ENCODE assay signal across 20 cellular contexts in genomic region chr1:92900539-92900938, GRCh38.
DNase-seq lines count a peak whose midpoint lies in the region; ATAC-seq, FAIRE-seq and TF ChIP-seq lines count a peak whose summit lies in the region.
"Had no signal": no experiment of that assay in that cellular context is flagged by ENCODE, and none has a peak within 500 bp of the region (broad histone marks: within the 10 kb centered on the region; RNA-seq: fewer than 3 reads in every experiment).

No MANE protein-coding gene starts in this region.

- DNase-seq in activated T-cell treated with anti-CD3 and anti-CD28 coated beads, Interleukin-2, amount 50 U/mL, for 72 hours = no peak
- DNase-seq in activated T-cell treated with anti-CD3 and anti-CD28 coated beads, Interleukin-2, amount 50 U/mL, for 1 hour = no peak
- no peak for DNase-seq in GM19239 (ENCODE audit: insufficient read length, low spot score)
- no peak for DNase-seq in WTC11 (ENCODE audit: low spot score)
- no peak for DNase-seq in omental fat pad (ENCODE audit: low spot score)
- DNase-seq in HuH-7.5 (ENCODE audit: low spot score) = no peak
- no peak for DNase-seq in small intestine
- DNase-seq: 8988T; CD8-positive, alpha-beta memory T cell; COR-L47; DMS 273 treated with DMSO at 0.1 percent for 48 hours; GM23248; HFFc6 had no signal

- H3K36me3 Mint-ChIP-seq in activated T-cell treated with anti-CD3 and anti-CD28 coated beads, Interleukin-2, amount 50 U/mL, for 72 hours (ENCODE audit: insufficient read depth in 2 of 2) = peaks cover 10 to 12% of the 10 kb centered on the region in 2 donors
- H3K36me3 Mint-ChIP-seq in WTC11 = peaks cover 4% of the 10 kb centered on the region

- peaks cover 2% of the 10 kb centered on the region in 2 donors for H3K4me1 ChIP-seq in small intestine (ENCODE audit: control insufficient read depth in 2 of 2, insufficient read depth in 1 of 2, low read depth in 1 of 2, low read length in 1 of 2)
- H3K4me1 ChIP-seq: BLaER1 had no signal

- H3K4me3 Mint-ChIP-seq in activated T-cell treated with anti-CD3 and anti-CD28 coated beads, Interleukin-2, amount 50 U/mL, for 72 hours = no peak overlapping the region
- H3K4me3 Mint-ChIP-seq in WTC11 = no peak overlapping the region
- H3K4me3 Mint-ChIP-seq: CD14-positive monocyte; CD8-positive, alpha-beta memory T cell; HFFc6 had no signal

- TF ChIP-seq CTCF in WTC11 (IDR thresholded peaks at IDR 0.05) (no peak), omental fat pad (IDR thresholded peaks at IDR 0.05) (no peak)

- H3K27ac ChIP-seq in small intestine (ENCODE audit: low read depth in 1 of 2, low read length in 1 of 2) = no peak overlapping the region
- H3K27ac ChIP-seq: BLaER1, GM23248 had no signal

- H3K36me3 ChIP-seq in small intestine (ENCODE audit: control insufficient read depth in 2 of 2, insufficient read depth in 2 of 2, low read length in 2 of 2) = no peaks in the 10 kb centered on the region
- H3K36me3 ChIP-seq: BLaER1 had no signal

- no peaks in the 10 kb centered on the region for H3K9me3 ChIP-seq in small intestine (ENCODE audit: control insufficient read depth, low read depth)

- H3K4me1 Mint-ChIP-seq in activated T-cell treated with anti-CD3 and anti-CD28 coated beads, Interleukin-2, amount 50 U/mL, for 72 hours (ENCODE audit: low read depth) = peaks cover 29% of the 10 kb centered on the region
- H3K4me1 Mint-ChIP-seq in WTC11 = no peaks in the 10 kb centered on the region

- H3K27me3 ChIP-seq in small intestine (ENCODE audit: control insufficient read depth in 2 of 2, insufficient read depth in 2 of 2, low read length in 2 of 2) = no peaks in the 10 kb centered on the region
- H3K27me3 ChIP-seq: BLaER1 had no signal

- no peak for ATAC-seq in activated T-cell treated with anti-CD3 and anti-CD28 coated beads, Interleukin-2, amount 50 U/mL, for 72 hours (replicated peaks in 1 of 2)
- ATAC-seq in WTC11 (peak; percentile 88), omental fat pad (ENCODE audit: low FRiP score) (no peak)
- ATAC-seq: HCT116 had no signal

- CTCF ChIA-PET in WTC11 (lab: Charles Lee) = interaction anchor here (0.6 to 1.6 kb wide), 10 partner anchors 12 to 94 kb away, joined by 3 to 11 read pairs (median 4); partner anchors contain the start of gene DIPK1A

- peak; percentile 11 for FAIRE-seq in GM19239 (lab: Jason Lieb, UNC)
- no peak for FAIRE-seq in small intestine (lab: Jason Lieb, UNC)
- FAIRE-seq: G401.6, GM12891, H54, HTR-8/SVneo had no signal

- H3K9me3 Mint-ChIP-seq in activated T-cell treated with anti-CD3 and anti-CD28 coated beads, Interleukin-2, amount 50 U/mL, for 72 hours = peaks cover 9 to 10% of the 10 kb centered on the region in 2 donors
- peaks cover 21% of the 10 kb centered on the region for H3K9me3 Mint-ChIP-seq in WTC11

- peak overlapping the region; percentile 38 for H3K27ac Mint-ChIP-seq in activated T-cell treated with anti-CD3 and anti-CD28 coated beads, Interleukin-2, amount 50 U/mL, for 72 hours
- H3K27ac Mint-ChIP-seq in WTC11 = no peak overlapping the region
- H3K27ac Mint-ChIP-seq: HFFc6 had no signal

- POLR2A ChIA-PET in WTC11 (lab: Charles Lee) = interaction anchor here (1.1 kb wide), 1 partner anchor 62 kb away, joined by 12 read pairs; no protein-coding TSS in a partner anchor

- no peaks in the 10 kb centered on the region for H3K27me3 Mint-ChIP-seq in activated T-cell treated with anti-CD3 and anti-CD28 coated beads, Interleukin-2, amount 50 U/mL, for 72 hours (ENCODE audit: low read depth)
- H3K27me3 Mint-ChIP-seq in WTC11 (ENCODE audit: low read depth) = no peaks in the 10 kb centered on the region; the same call in 1 of the 2 replicates
- H3K27me3 Mint-ChIP-seq: CD8-positive, alpha-beta memory T cell had no signal

- no peak overlapping the region for H3K4me3 ChIP-seq in small intestine (ENCODE audit: low read depth in 1 of 2, low read length in 2 of 2)
- H3K4me3 ChIP-seq: BLaER1, GM23248 had no signal

TF ChIP-seq in WTC11, 78 proteins besides CTCF, POLR2A, EP300 and RAD21 (continues in another document):
- TF ChIP-seq ATF2 (CRISPR knock-in tag; IDR thresholded peaks at IDR 0.05; ENCODE audit: borderline replicate concordance, low read depth) = no peak
- TF ChIP-seq TP53 (CRISPR knock-in tag; IDR thresholded peaks at IDR 0.05) = no peak
- no peak for TF ChIP-seq SOX15 (CRISPR knock-in tag; IDR thresholded peaks at IDR 0.05)
- TF ChIP-seq TEAD1 (CRISPR knock-in tag; IDR thresholded peaks at IDR 0.05) = no peak
- no peak for TF ChIP-seq E2F1 (CRISPR knock-in tag; IDR thresholded peaks at IDR 0.05)
- TF ChIP-seq ZBTB21 (CRISPR knock-in tag; IDR thresholded peaks at IDR 0.05; ENCODE audit: borderline replicate concordance) = no peak
- no peak for TF ChIP-seq HMGA2 (CRISPR knock-in tag; IDR thresholded peaks at IDR 0.05)
- TF ChIP-seq ZNF396 (CRISPR knock-in tag; IDR thresholded peaks at IDR 0.05; ENCODE audit: borderline replicate concordance) = no peak
- no peak for TF ChIP-seq PRDM15 (CRISPR knock-in tag; IDR thresholded peaks at IDR 0.05)
- TF ChIP-seq ERG (CRISPR knock-in tag; IDR thresholded peaks at IDR 0.05) = no peak
- no peak for TF ChIP-seq ZNF232 (CRISPR knock-in tag; IDR thresholded peaks at IDR 0.05)
- TF ChIP-seq ATF3 (CRISPR knock-in tag; conservative IDR thresholded peaks at IDR 0.05) = no peak
